In the genomic region with DNA sequence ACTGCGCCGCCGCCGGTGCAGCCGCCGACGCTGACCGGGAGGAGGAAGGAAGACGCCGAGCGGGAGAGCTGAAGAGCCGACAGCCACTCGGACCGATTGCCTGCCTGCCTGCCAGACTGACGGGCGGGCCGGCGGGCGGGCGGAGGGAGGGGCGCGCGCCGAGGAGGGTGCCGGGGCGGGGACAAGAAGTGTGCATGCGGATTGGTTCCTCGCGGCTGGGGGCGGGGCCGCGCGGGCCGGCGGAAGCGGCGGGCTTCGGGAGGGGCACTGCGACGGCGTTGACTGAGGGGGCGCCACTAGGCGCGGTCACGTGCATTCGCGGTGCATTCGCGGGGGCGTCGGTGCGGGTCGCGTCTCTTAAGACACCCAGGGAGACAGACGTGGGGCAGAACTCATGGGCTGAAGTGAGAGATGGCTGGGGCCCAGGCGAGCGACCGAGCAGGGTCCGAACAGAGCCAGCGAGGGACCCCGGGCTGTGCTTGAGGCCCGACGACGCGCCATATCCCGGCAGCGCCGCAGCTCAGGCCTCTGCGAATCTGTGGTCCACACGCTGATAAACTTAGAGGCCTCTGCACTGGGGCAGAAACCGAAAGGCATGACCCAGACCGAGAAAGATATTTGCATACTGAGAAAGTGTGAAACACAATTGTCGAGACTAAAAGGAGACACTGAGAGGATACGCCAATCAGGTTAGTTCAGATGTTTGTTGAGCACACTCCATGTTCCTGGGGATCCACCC, we compare ENCODE assay signal across 8 cellular contexts. TPM values are rescaled to one million over a fixed set of nuclear protein-coding genes. Genes with fewer than 3 reads are reported as not detected.
DNase-seq lines count a peak whose midpoint lies in the region; ATAC-seq and TF ChIP-seq lines count a peak whose summit lies in the region.

A gene (minus strand): TSS at position 118 of the 739 bp plus-strand sequence. CDS start 205 bp downstream, outside the sequence.

- DNase-seq in AG09309 (ENCODE audit: low read depth) (peak; percentile 35), NCI-H345 treated with DMSO at 0.1 percent for 48 hours (lab: John Stamatoyannopoulos, UW; ENCODE audit: unreplicated experiment) (peak; percentile 77), cerebellum (ENCODE audit: low spot score) (peak; percentile 97), kidney glomerular epithelial cell (lab: John Stamatoyannopoulos, UW) (peak; percentile 73)
- DNase-seq in activated CD4-positive, alpha-beta T cell treated with anti-CD3 and anti-CD28 coated beads for 1 hour: peak; percentile 89
- peak; percentile 82 to 85 for DNase-seq in stimulated activated CD4-positive, alpha-beta T cell treated with anti-CD3 and anti-CD28 coated beads, Interleukin-1b, Interleukin-23, amount 100 ng/mL, for 1 hour (ENCODE audit: low read depth in 2 of 2)

- ATAC-seq in GM18907 (IDR thresholded peaks at IDR 0.05; ENCODE audit: unreplicated experiment): peak; percentile 83
- peak; percentile 77 for ATAC-seq in HG03159 (IDR thresholded peaks at IDR 0.05; ENCODE audit: unreplicated experiment)

- peak; percentile 22 for TF ChIP-seq CTCF in AG09309 (IDR thresholded peaks at IDR 0.05; ENCODE audit: control insufficient read depth, insufficient read depth, low read depth, low read length, missing control alignments)

- peak within 1 kb of the TSS; percentile 54 for H3K4me3 ChIP-seq in AG09309 (ENCODE audit: control insufficient read depth, low read depth, low read length)

RNA-seq across cellular contexts. Expression of the gene that starts here (rescaled TPM):
- total RNA-seq in cerebellum: 59.7 TPM

Comparison
In these comparisons a context has a peak if more than half of its experiments do, and no peak if none do; other contexts are left out.
1. Peak in every context shown above with its lines: DNase-seq, ATAC-seq and H3K4me3 ChIP-seq.
2. DNase-seq: peak in every context shown above with its lines; median percentile 97 in cerebellum; 89 in activated CD4-positive, alpha-beta T cell treated with anti-CD3 and anti-CD28 coated beads for 1 hour; 84 in stimulated activated CD4-positive, alpha-beta T cell treated with anti-CD3 and anti-CD28 coated beads, Interleukin-1b, Interleukin-23, amount 100 ng/mL, for 1 hour; 77 in NCI-H345 treated with DMSO at 0.1 percent for 48 hours; 73 in kidney glomerular epithelial cell; 35 in AG09309.